ENCODE assay signal across 23 cellular contexts in genomic region chr4:109385260-109385659, GRCh38.
"Had no signal": no experiment of that assay in that cellular context is flagged by ENCODE, and none has a peak within 500 bp of the region (broad histone marks: within the 10 kb centered on the region; RNA-seq: fewer than 3 reads in every experiment).

No MANE protein-coding gene starts in this region.

- H3K36me3 ChIP-seq: colonic mucosa, lower lobe of right lung, neutrophil, right lobe of liver, thoracic aorta, upper lobe of left lung had no signal

- H3K36me3 Mint-ChIP-seq: natural killer cell treated with Interleukin-12 subunit alpha and Interleukin-12 subunit beta and Interleukin-15 and Interleukin-18, amount 100 ng/mL, for 72 hours; stimulated activated effector memory CD8-positive, alpha-beta T cell treated with anti-CD3 and anti-CD28 coated beads, Interleukin-12 subunit alpha, Interleukin-12 subunit beta, amount 100 ng/mL, for 72 hours had no signal

- H3K27ac ChIP-seq: colonic mucosa, lower lobe of right lung, neutrophil, right lobe of liver, skin epidermis, thoracic aorta, upper lobe of left lung had no signal

- H3K4me3 ChIP-seq: colonic mucosa, lower lobe of right lung, right lobe of liver, skin epidermis, thoracic aorta, upper lobe of left lung had no signal

- ATAC-seq: activated T-cell treated with anti-CD3 and anti-CD28 coated beads, Interleukin-2, amount 50 U/mL, for 72 hours; left colon; lower lobe of right lung; natural killer cell treated with Interleukin-12 subunit alpha and Interleukin-12 subunit beta and Interleukin-15 and Interleukin-18, amount 100 ng/mL, for 72 hours; right lobe of liver had no signal

- H3K4me3 Mint-ChIP-seq: activated naive CD8-positive, alpha-beta T cell; activated T-cell treated with anti-CD3 and anti-CD28 coated beads, Interleukin-2, amount 50 U/mL, for 72 hours; natural killer cell treated with Interleukin-12 subunit alpha and Interleukin-12 subunit beta and Interleukin-15 and Interleukin-18, amount 100 ng/mL, for 72 hours; stimulated activated effector memory CD8-positive, alpha-beta T cell treated with anti-CD3 and anti-CD28 coated beads, Interleukin-12 subunit alpha, Interleukin-12 subunit beta, amount 100 ng/mL, for 72 hours; stimulated activated naive CD8-positive, alpha-beta T cell treated with anti-CD3 and anti-CD28 coated beads, Interleukin-15, Interleukin-2, amounts not matched to agents 100 ng/mL and 50 ng/mL, for 24 hours had no signal

- H3K9me3 ChIP-seq: colonic mucosa, lower lobe of right lung, neutrophil, right lobe of liver, thoracic aorta, upper lobe of left lung had no signal

- H3K27ac Mint-ChIP-seq: activated naive CD8-positive, alpha-beta T cell; activated T-cell treated with anti-CD3 and anti-CD28 coated beads, Interleukin-2, amount 50 U/mL, for 72 hours; natural killer cell treated with Interleukin-12 subunit alpha and Interleukin-12 subunit beta and Interleukin-15 and Interleukin-18, amount 100 ng/mL, for 72 hours; stimulated activated effector memory CD8-positive, alpha-beta T cell treated with anti-CD3 and anti-CD28 coated beads, Interleukin-12 subunit alpha, Interleukin-12 subunit beta, amount 100 ng/mL, for 72 hours; stimulated activated naive CD8-positive, alpha-beta T cell treated with anti-CD3 and anti-CD28 coated beads, Interleukin-15, Interleukin-2, amounts not matched to agents 100 ng/mL and 50 ng/mL, for 24 hours had no signal

- DNase-seq: activated CD4-positive, alpha-beta T cell treated with anti-CD3 and anti-CD28 coated beads for 1 hour; activated naive CD4-positive, alpha-beta T cell; activated T-cell treated with anti-CD3 and anti-CD28 coated beads for 4 hours; activated T-cell treated with anti-CD3 and anti-CD28 coated beads, Interleukin-2, amount 50 U/mL, for 72 hours; anterior cingulate cortex; colonic mucosa; effector CD8-positive, alpha-beta T cell; hippocampal formation; left colon; lower lobe of right lung; mesendoderm; right lobe of liver; stimulated activated CD4-positive, alpha-beta T cell treated with anti-CD3 and anti-CD28 coated beads, Interleukin-12 subunit alpha, Interleukin-12 subunit beta, amount 100 ng/mL, for 4 hours; stimulated activated CD4-positive, alpha-beta T cell treated with anti-CD3 and anti-CD28 coated beads, Interleukin-4, amount 100 ng/mL, for 1 hour; T-helper 2 cell had no signal

- H3K27me3 ChIP-seq: colonic mucosa, right lobe of liver, upper lobe of left lung had no signal

- H3K4me1 Mint-ChIP-seq: stimulated activated effector memory CD8-positive, alpha-beta T cell treated with anti-CD3 and anti-CD28 coated beads, Interleukin-12 subunit alpha, Interleukin-12 subunit beta, amount 100 ng/mL, for 72 hours had no signal

- H3K4me1 ChIP-seq: colonic mucosa, lower lobe of right lung, right lobe of liver, upper lobe of left lung had no signal

- H3K9me3 Mint-ChIP-seq: activated T-cell treated with anti-CD3 and anti-CD28 coated beads, Interleukin-2, amount 50 U/mL, for 72 hours; natural killer cell treated with Interleukin-12 subunit alpha and Interleukin-12 subunit beta and Interleukin-15 and Interleukin-18, amount 100 ng/mL, for 72 hours; stimulated activated effector memory CD8-positive, alpha-beta T cell treated with anti-CD3 and anti-CD28 coated beads, Interleukin-12 subunit alpha, Interleukin-12 subunit beta, amount 100 ng/mL, for 72 hours; stimulated activated naive CD8-positive, alpha-beta T cell treated with anti-CD3 and anti-CD28 coated beads, Interleukin-15, Interleukin-2, amounts not matched to agents 100 ng/mL and 50 ng/mL, for 24 hours had no signal
